Comparison of ENCODE assay signal across 1 cellular context in the genomic region with DNA sequence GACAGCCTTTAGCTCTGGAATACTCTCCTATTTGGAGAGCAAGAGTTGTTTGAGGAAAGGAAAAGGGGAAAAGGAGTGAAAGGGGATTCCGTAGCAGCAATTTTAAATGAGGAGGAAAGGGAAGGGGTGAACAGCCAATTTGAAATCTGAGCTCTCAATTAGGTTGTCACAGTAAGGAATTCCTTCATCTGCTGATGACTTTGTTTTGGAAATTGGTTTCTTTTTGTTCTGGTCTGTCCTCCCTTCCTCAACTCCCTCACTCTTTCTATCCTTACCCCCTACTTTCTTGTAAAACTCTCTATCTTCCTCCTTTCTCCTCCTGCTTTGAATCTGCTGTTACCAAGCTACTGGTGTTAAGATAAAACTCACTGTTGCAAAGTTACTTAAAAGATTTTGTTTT.
A peak's percentile ranks its signal among the peaks of the same experiment; 100 is the strongest.
TF ChIP-seq lines count a peak whose summit lies in the region.

No MANE protein-coding gene starts in this region.

TF ChIP-seq in H1, 55 proteins besides CTCF, POLR2A, EP300 and RAD21 (continued from another document):
- TF ChIP-seq, protein P1, sequence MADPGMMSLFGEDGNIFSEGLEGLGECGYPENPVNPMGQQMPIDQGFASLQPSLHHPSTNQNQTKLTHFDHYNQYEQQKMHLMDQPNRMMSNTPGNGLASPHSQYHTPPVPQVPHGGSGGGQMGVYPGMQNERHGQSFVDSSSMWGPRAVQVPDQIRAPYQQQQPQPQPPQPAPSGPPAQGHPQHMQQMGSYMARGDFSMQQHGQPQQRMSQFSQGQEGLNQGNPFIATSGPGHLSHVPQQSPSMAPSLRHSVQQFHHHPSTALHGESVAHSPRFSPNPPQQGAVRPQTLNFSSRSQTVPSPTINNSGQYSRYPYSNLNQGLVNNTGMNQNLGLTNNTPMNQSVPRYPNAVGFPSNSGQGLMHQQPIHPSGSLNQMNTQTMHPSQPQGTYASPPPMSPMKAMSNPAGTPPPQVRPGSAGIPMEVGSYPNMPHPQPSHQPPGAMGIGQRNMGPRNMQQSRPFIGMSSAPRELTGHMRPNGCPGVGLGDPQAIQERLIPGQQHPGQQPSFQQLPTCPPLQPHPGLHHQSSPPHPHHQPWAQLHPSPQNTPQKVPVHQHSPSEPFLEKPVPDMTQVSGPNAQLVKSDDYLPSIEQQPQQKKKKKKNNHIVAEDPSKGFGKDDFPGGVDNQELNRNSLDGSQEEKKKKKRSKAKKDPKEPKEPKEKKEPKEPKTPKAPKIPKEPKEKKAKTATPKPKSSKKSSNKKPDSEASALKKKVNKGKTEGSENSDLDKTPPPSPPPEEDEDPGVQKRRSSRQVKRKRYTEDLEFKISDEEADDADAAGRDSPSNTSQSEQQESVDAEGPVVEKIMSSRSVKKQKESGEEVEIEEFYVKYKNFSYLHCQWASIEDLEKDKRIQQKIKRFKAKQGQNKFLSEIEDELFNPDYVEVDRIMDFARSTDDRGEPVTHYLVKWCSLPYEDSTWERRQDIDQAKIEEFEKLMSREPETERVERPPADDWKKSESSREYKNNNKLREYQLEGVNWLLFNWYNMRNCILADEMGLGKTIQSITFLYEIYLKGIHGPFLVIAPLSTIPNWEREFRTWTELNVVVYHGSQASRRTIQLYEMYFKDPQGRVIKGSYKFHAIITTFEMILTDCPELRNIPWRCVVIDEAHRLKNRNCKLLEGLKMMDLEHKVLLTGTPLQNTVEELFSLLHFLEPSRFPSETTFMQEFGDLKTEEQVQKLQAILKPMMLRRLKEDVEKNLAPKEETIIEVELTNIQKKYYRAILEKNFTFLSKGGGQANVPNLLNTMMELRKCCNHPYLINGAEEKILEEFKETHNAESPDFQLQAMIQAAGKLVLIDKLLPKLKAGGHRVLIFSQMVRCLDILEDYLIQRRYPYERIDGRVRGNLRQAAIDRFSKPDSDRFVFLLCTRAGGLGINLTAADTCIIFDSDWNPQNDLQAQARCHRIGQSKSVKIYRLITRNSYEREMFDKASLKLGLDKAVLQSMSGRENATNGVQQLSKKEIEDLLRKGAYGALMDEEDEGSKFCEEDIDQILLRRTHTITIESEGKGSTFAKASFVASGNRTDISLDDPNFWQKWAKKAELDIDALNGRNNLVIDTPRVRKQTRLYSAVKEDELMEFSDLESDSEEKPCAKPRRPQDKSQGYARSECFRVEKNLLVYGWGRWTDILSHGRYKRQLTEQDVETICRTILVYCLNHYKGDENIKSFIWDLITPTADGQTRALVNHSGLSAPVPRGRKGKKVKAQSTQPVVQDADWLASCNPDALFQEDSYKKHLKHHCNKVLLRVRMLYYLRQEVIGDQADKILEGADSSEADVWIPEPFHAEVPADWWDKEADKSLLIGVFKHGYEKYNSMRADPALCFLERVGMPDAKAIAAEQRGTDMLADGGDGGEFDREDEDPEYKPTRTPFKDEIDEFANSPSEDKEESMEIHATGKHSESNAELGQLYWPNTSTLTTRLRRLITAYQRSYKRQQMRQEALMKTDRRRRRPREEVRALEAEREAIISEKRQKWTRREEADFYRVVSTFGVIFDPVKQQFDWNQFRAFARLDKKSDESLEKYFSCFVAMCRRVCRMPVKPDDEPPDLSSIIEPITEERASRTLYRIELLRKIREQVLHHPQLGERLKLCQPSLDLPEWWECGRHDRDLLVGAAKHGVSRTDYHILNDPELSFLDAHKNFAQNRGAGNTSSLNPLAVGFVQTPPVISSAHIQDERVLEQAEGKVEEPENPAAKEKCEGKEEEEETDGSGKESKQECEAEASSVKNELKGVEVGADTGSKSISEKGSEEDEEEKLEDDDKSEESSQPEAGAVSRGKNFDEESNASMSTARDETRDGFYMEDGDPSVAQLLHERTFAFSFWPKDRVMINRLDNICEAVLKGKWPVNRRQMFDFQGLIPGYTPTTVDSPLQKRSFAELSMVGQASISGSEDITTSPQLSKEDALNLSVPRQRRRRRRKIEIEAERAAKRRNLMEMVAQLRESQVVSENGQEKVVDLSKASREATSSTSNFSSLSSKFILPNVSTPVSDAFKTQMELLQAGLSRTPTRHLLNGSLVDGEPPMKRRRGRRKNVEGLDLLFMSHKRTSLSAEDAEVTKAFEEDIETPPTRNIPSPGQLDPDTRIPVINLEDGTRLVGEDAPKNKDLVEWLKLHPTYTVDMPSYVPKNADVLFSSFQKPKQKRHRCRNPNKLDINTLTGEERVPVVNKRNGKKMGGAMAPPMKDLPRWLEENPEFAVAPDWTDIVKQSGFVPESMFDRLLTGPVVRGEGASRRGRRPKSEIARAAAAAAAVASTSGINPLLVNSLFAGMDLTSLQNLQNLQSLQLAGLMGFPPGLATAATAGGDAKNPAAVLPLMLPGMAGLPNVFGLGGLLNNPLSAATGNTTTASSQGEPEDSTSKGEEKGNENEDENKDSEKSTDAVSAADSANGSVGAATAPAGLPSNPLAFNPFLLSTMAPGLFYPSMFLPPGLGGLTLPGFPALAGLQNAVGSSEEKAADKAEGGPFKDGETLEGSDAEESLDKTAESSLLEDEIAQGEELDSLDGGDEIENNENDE (IDR thresholded peaks at IDR 0.05; ENCODE audit: insufficient replicate concordance, low read length), result no peak
- TF ChIP-seq POLR2AphosphoS5 (IDR thresholded peaks at IDR 0.05; ENCODE audit: low read depth, low read length) (no peak), ASH2L (IDR thresholded peaks at IDR 0.05; ENCODE audit: low read length) (peak; percentile 77), KDM5A (IDR thresholded peaks at IDR 0.05; ENCODE audit: low read length) (no peak), NANOG (IDR thresholded peaks at IDR 0.05; ENCODE audit: insufficient read depth, low read depth, low read length, poor library complexity, severe bottlenecking) (no peak), CTBP2 (IDR thresholded peaks at IDR 0.05; ENCODE audit: borderline replicate concordance, insufficient read depth, insufficient read length, low read length) (no peak), TCF12 (IDR thresholded peaks at IDR 0.05; ENCODE audit: low read depth, low read length) (no peak), SP1 (IDR thresholded peaks at IDR 0.05; ENCODE audit: low read depth, low read length) (0 out of 2 replicates have a peak, but pooled peaks have one; percentile 38), SUZ12 (IDR thresholded peaks at IDR 0.05; ENCODE audit: low read length) (no peak)
